8 cellular contexts compared by ENCODE assay signal in the genomic region with DNA sequence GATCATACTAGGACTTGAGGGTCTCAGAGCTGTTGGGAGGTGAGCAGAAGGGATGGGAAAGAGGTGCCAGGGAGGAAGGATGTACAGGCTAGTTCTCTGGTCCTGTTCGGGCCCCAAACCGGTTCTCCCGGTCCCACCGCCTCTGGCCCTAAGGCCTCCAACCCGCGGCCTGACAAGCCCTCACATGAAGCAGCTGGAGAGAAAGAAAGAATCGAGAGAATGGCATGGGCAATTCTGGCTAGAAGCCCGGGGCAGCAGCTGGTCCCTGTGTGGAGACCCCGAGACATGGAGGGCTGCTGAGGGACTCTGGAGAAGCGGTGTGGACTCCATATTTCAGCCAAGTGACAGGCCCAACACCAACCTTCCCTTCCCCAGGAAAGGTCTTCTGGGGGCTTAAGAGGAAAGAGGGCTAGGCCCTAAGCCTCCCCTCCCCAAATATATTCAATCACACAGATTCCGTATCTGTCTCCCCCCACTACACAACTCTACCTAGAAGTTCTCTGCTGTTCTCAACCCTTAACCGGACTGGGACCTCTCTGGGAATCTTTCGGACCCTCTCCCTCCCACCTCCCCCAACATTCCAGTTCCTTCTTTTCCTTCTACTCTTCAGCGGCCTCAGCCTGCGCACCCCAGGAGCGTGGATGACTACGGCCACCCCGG. TPM values are rescaled to one million over a fixed set of nuclear protein-coding genes. Genes with fewer than 3 reads are reported as not detected.
DNase-seq lines count a peak whose midpoint lies in the region; FAIRE-seq and TF ChIP-seq lines count a peak whose summit lies in the region.

No MANE protein-coding gene starts in this region.

- CTCF ChIA-PET in MCF 10A (lab: Yijun Ruan, JAX), result interaction anchor here (0.6 to 3.0 kb wide), 20 partner anchors 8 to 686 kb away, joined by 3 to 18 read pairs (median 4); a partner anchor contains a TSS

- H3K36me3 ChIP-seq in stomach smooth muscle (ENCODE audit: control insufficient read depth in 2 of 2, insufficient read depth in 2 of 2, low read length in 2 of 2), result peaks cover 23 to 27% of the 10 kb centered on the region in 2 donors

- peak; percentile 10 for DNase-seq in NK-92 treated with Interleukin-12 subunit alpha and Interleukin-12 subunit beta, amount 100 ng/mL, for 24 hours (lab: John Stamatoyannopoulos, UW)
- DNase-seq in NK-92 (lab: John Stamatoyannopoulos, UW; ENCODE audit: unreplicated experiment) (no peak), NCI-H446 treated with DMSO at 0.1 percent for 48 hours (lab: John Stamatoyannopoulos, UW) (peak; percentile 15), MCF 10A (ENCODE audit: unreplicated experiment) (peak; percentile 42), left kidney (ENCODE audit: low read depth, low spot score) (peak; percentile 79), foreskin melanocyte (no peak), urothelium cell line (ENCODE audit: low spot score) (no peak)

- H3K4me3 Mint-ChIP-seq in MCF 10A (ENCODE audit: unreplicated experiment), result peak overlapping the region; percentile 82

- H3K4me1 ChIP-seq in stomach smooth muscle (ENCODE audit: control insufficient read depth, insufficient read depth, low read length), result peaks cover 45% of the 10 kb centered on the region

- intact Hi-C loops in MCF 10A (cut with micrococcal nuclease), result loop anchor here (1.0 to 5.0 kb wide), 3 partner anchors 12 to 52 kb away; a partner anchor contains a TSS

- H3K27me3 Mint-ChIP-seq in MCF 10A (ENCODE audit: insufficient read depth, unreplicated experiment), result no peaks in the 10 kb centered on the region

- peaks cover 29% of the 10 kb centered on the region for H3K36me3 Mint-ChIP-seq in MCF 10A (ENCODE audit: insufficient read depth, unreplicated experiment)

- H3K4me3 ChIP-seq in stomach smooth muscle (ENCODE audit: low read length in 2 of 2), result peak overlapping the region; percentile 97 to 98

- H3K9me3 Mint-ChIP-seq in MCF 10A (ENCODE audit: unreplicated experiment), result no peaks in the 10 kb centered on the region

- H3K27ac ChIP-seq in stomach smooth muscle (ENCODE audit: low read length), result peak overlapping the region; percentile 91

- no peaks in the 10 kb centered on the region for H3K9me3 ChIP-seq in stomach smooth muscle (ENCODE audit: control insufficient read depth in 2 of 2, low read length in 2 of 2)

- BruUV-seq in MCF 10A (replicated peaks; lab: Mats Ljungman, UMichigan), result TSS peak; percentile 46

- no peaks in the 10 kb centered on the region for H3K27me3 ChIP-seq in stomach smooth muscle (ENCODE audit: control insufficient read depth in 1 of 2, insufficient read depth in 2 of 2, low read length in 2 of 2)

- peak overlapping the region; percentile 94 to 98 for H3K9ac ChIP-seq in stomach smooth muscle (ENCODE audit: low read length in 2 of 2)

- FAIRE-seq in urothelium cell line (lab: Jason Lieb, UNC), result no peak

- TF ChIP-seq CTCF in MCF 10A (IDR thresholded peaks at IDR 0.05; ENCODE audit: unreplicated experiment), result no peak

- POLR2A ChIA-PET in MCF 10A (lab: Yijun Ruan, JAX), result interaction anchor here (0.6 to 9.4 kb wide), 20 partner anchors 9 to 193 kb away, joined by 3 to 90 read pairs (median 4); a partner anchor contains a TSS

- H3K4me1 Mint-ChIP-seq in MCF 10A (ENCODE audit: insufficient read depth, unreplicated experiment), result peaks cover 61% of the 10 kb centered on the region

- H3K27ac Mint-ChIP-seq in MCF 10A (ENCODE audit: low read depth, unreplicated experiment), result peak overlapping the region; percentile 92

RNA-seq across cellular contexts. Expression of a gene that starts 0.6 kb away (rescaled TPM):
- 134 and 139 TPM in 2 replicates for total RNA-seq in MCF 10A (2022)

RNA-seq across cellular contexts. Expression of a gene that starts 1.4 kb away (rescaled TPM):
- 0.86 and 1.3 TPM in 2 replicates for total RNA-seq in MCF 10A (2022)

RNA-seq across cellular contexts. Expression of a gene that starts 11.3 kb away (rescaled TPM):
- 2.2 and 2.7 TPM in 2 replicates for total RNA-seq in MCF 10A (2022)

RNA-seq across cellular contexts. Expression of a gene that starts 11.7 kb away (rescaled TPM):
- 20.2 and 22.9 TPM in 2 replicates for total RNA-seq in MCF 10A (2022)

RNA-seq across cellular contexts. Expression of a gene that starts 22.4 kb away (rescaled TPM):
- total RNA-seq in MCF 10A (2022), result 1.2 and 2.3 TPM in 2 replicates

Comparison
In these comparisons a context has a peak if more than half of its experiments do, and no peak if none do; other contexts are left out.
1. DNase-seq: peak in NK-92 treated with Interleukin-12 subunit alpha and Interleukin-12 subunit beta, amount 100 ng/mL, for 24 hours (single experiment), NCI-H446 treated with DMSO at 0.1 percent for 48 hours (single experiment), MCF 10A (single experiment) and left kidney (single experiment); none in NK-92 (single experiment), foreskin melanocyte (single experiment) and urothelium cell line (single experiment).